Comparison of ENCODE assay signal across 8 cellular contexts in genomic region chr1:92784639-92785500, GRCh38.
DNase-seq lines count a peak whose midpoint lies in the region; ATAC-seq, FAIRE-seq and TF ChIP-seq lines count a peak whose summit lies in the region.

Gene EVI5 (minus strand): TSS chr1:92785108. CDS start chr1:92736546, 48,562 bp downstream.

- no peaks in the 10 kb centered on the region for H3K9me3 ChIP-seq in ES-I3 (ENCODE audit: control insufficient read depth, insufficient read depth, low read length)

- peak; percentile 81 for ATAC-seq in stimulated activated naive CD8-positive, alpha-beta T cell treated with anti-CD3 and anti-CD28 coated beads, Interleukin-15, amount 100 ng/mL, for 72 hours

- no peaks in the 10 kb centered on the region for H3K36me3 ChIP-seq in ES-I3 (ENCODE audit: insufficient read depth, low read length)

- no peak for TF ChIP-seq CTCF in nephron progenitor cell (IDR thresholded peaks at IDR 0.05)

- peaks cover 15% of the 10 kb centered on the region for H3K36me3 Mint-ChIP-seq in nephron progenitor cell (ENCODE audit: low read depth)

- TF ChIP-seq POLR2A in H54 (IDR thresholded peaks at IDR 0.05; ENCODE audit: low read depth, low read length) (peak; percentile 66), Raji (IDR thresholded peaks at IDR 0.05; ENCODE audit: insufficient read depth, low read depth, low read length) (peak; percentile 70)

- DNase-seq in H54 (ENCODE audit: insufficient read length, low spot score) (peak; percentile 68), LoVo (ENCODE audit: low spot score) (peak; percentile 95), activated gamma-delta T cell (lab: John Stamatoyannopoulos, UW) (peak; percentile 29), fibroblast of the conjunctiva (ENCODE audit: low read depth) (peak; percentile 93), nephron progenitor cell (peak; percentile 94)
- DNase-seq in stimulated activated naive CD8-positive, alpha-beta T cell treated with anti-CD3 and anti-CD28 coated beads, Interleukin-15, amount 100 ng/mL, for 72 hours, result peak; percentile 53 to 56

- H3K4me1 Mint-ChIP-seq in nephron progenitor cell, result peaks cover 23% of the 10 kb centered on the region
- H3K4me1 Mint-ChIP-seq in stimulated activated naive CD8-positive, alpha-beta T cell treated with anti-CD3 and anti-CD28 coated beads, Interleukin-15, amount 100 ng/mL, for 72 hours, result peaks cover 24% of the 10 kb centered on the region

- peak; percentile 82 for FAIRE-seq in H54 (lab: Jason Lieb, UNC)

- peaks cover 4% of the 10 kb centered on the region; the same call in 1 of the 2 replicates for H3K4me1 ChIP-seq in ES-I3 (ENCODE audit: insufficient read depth, low read length)

- peaks cover 20% of the 10 kb centered on the region for H3K27me3 Mint-ChIP-seq in nephron progenitor cell (ENCODE audit: low read depth, poor library complexity)
- H3K27me3 Mint-ChIP-seq in stimulated activated naive CD8-positive, alpha-beta T cell treated with anti-CD3 and anti-CD28 coated beads, Interleukin-15, amount 100 ng/mL, for 72 hours, result peaks cover 86% of the 10 kb centered on the region

- H3K27ac Mint-ChIP-seq in nephron progenitor cell, result peak within 1 kb of the TSS; percentile 93
- H3K27ac Mint-ChIP-seq in stimulated activated naive CD8-positive, alpha-beta T cell treated with anti-CD3 and anti-CD28 coated beads, Interleukin-15, amount 100 ng/mL, for 72 hours, result no peak within 1 kb of the TSS

- peak within 1 kb of the TSS; percentile 93 for H3K4me3 Mint-ChIP-seq in nephron progenitor cell
- H3K4me3 Mint-ChIP-seq in stimulated activated naive CD8-positive, alpha-beta T cell treated with anti-CD3 and anti-CD28 coated beads, Interleukin-15, amount 100 ng/mL, for 72 hours, result peak within 1 kb of the TSS; percentile 75 to 78

- peak within 1 kb of the TSS; percentile 98 for H3K9ac ChIP-seq in ES-I3 (ENCODE audit: low read depth, low read length)

- H3K9me3 Mint-ChIP-seq in nephron progenitor cell, result peaks cover 9% of the 10 kb centered on the region
- no peaks in the 10 kb centered on the region for H3K9me3 Mint-ChIP-seq in stimulated activated naive CD8-positive, alpha-beta T cell treated with anti-CD3 and anti-CD28 coated beads, Interleukin-15, amount 100 ng/mL, for 72 hours

Comparison
In these comparisons a context has a peak if more than half of its experiments do, and no peak if none do; other contexts are left out.
1. Peak in every context shown above with its lines: DNase-seq and ATAC-seq.
2. DNase-seq: peak in every context shown above with its lines; median percentile 95 in LoVo; 94 in nephron progenitor cell; 93 in fibroblast of the conjunctiva; 68 in H54; 54 in stimulated activated naive CD8-positive, alpha-beta T cell treated with anti-CD3 and anti-CD28 coated beads, Interleukin-15, amount 100 ng/mL, for 72 hours; 29 in activated gamma-delta T cell.